ENCODE assay signal across 8 cellular contexts in the genomic region with DNA sequence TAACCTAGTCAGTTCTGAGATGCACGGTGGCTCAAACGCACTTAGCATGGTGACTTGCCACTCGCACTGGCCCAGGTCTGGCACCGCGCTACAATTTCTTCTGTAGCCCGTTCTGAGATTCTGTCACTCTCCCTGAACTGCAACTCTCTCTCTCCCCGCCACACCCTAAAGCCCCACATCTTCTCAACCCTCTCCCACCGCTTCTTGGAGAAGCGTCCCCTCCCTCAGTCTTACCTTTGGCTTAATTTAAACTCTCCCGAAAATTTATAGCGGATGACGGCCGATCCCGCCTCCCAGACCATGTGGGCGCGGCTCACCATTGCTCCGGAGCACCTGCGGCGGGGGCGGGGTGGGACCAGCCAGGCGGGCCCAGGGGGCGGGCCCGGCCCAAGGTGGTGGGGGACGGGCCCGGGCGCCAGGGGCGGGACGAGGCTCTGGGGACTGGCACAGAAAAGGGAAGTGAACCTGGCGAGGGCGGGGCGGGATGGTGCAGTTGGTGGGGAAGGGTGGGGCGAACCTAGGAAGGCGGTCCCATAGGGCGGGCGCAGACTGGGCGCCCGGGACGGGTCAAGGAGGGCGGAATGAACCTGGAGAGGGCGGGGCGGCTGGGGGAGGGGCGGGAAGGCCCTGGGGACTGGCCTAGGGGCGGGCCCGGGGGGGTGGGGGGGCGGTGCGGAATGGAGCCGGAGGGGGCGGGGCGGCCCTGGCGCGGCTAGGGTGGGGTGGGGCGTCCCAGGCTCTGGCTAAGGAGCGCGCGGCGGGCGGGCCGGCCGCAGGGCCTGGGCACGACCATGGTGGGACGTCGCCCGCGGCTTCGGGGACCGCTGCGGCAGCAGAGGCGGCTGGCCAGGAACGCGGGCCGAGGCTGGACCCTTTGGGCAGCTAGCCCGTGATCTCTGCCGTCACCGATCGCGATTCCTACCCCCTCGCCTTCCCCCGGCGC. TPM values are rescaled to one million over a fixed set of nuclear protein-coding genes. Genes with fewer than 3 reads are reported as not detected.
DNase-seq lines count a peak whose midpoint lies in the region; ATAC-seq, FAIRE-seq and TF ChIP-seq lines count a peak whose summit lies in the region.

Gene MAP3K21, plus strand, starts transcription at position 730 of the 943 bp plus-strand sequence. CDS start 305 bp downstream, outside the sequence.

- DNase-seq in HepG2 (ENCODE audit: low spot score) (no peak), NCI-H2171 (lab: John Stamatoyannopoulos, UW) (peak; percentile 97), WERI-Rb-1 (peak; percentile 97), mammary epithelial cell (peak; percentile 96), kidney epithelial cell (ENCODE audit: low read depth) (peak; percentile 56)
- peak; percentile 82 to 83 for DNase-seq in stimulated activated CD4-positive, alpha-beta T cell treated with anti-CD3 and anti-CD28 coated beads, Interleukin-1b, Interleukin-23, amount 100 ng/mL, for 4 hours (ENCODE audit: low read depth in 2 of 2)

- 1% methylated on average over 79 of the region's 79 CpGs for WGBS in liver
- 76% methylated on average over 43 of the region's 79 CpGs for WGBS in HepG2 (ENCODE audit: low lambda C conversion rate)
- 2% methylated on average over 13 of the region's 79 CpGs for WGBS in mammary epithelial cell (ENCODE audit: low coverage, missing lambda C conversion rate)

- H3K36me3 ChIP-seq in liver (ENCODE audit: control insufficient read depth in 4 of 4, insufficient read depth in 3 of 4, low read depth in 1 of 4, low read length in 3 of 4), result no peaks in the 10 kb centered on the region
- H3K36me3 ChIP-seq in HepG2 (replicated peaks in 1 of 2; ENCODE audit: control insufficient read depth in 1 of 2, insufficient read depth in 2 of 2, low read length in 2 of 2), result no peaks in the 10 kb centered on the region
- peaks cover 2% of the 10 kb centered on the region; the same call in 1 of the 2 replicates for H3K36me3 ChIP-seq in WERI-Rb-1
- no peaks in the 10 kb centered on the region for H3K36me3 ChIP-seq in mammary epithelial cell (ENCODE audit: insufficient read depth, low read length)
- H3K36me3 ChIP-seq in kidney epithelial cell (ENCODE audit: control insufficient read depth, insufficient read depth, low read length), result no peaks in the 10 kb centered on the region

- no peak for TF ChIP-seq POLR2A in HepG2 (IDR thresholded peaks at IDR 0.05; ENCODE audit: insufficient read depth in 1 of 2, low read depth in 2 of 2, low read length in 2 of 2)

- CTCF ChIA-PET in HepG2 (lab: Yijun Ruan, JAX; ENCODE audit: low intra/inter-chr PET ratio, low total read pairs), result no interaction called here
- CTCF ChIA-PET in mammary epithelial cell (lab: Charles Lee; ENCODE audit: low non-redundant PET), result no interaction called here

- H4K20me1 ChIP-seq in HepG2 (ENCODE audit: insufficient read depth, low read length) (no peaks in the 10 kb centered on the region), mammary epithelial cell (ENCODE audit: insufficient read depth, low read length) (no peaks in the 10 kb centered on the region)

- intact Hi-C loops in HepG2 (cut with micrococcal nuclease; ENCODE audit: unreplicated experiment), result no loop called here
- intact Hi-C loops in mammary epithelial cell (cut with micrococcal nuclease), result no loop called here

- H3K27ac ChIP-seq in liver (ENCODE audit: low read depth in 1 of 2, low read length in 2 of 2) (peak within 1 kb of the TSS; percentile 44 to 48), HepG2 (ENCODE audit: extremely low read length, insufficient read depth, low read length) (no peak within 1 kb of the TSS), WERI-Rb-1 (peak within 1 kb of the TSS; percentile 70), mammary epithelial cell (ENCODE audit: insufficient read depth, low read depth, low read length) (peak within 1 kb of the TSS; percentile 58)

- no peaks in the 10 kb centered on the region for H3K79me2 ChIP-seq in HepG2 (ENCODE audit: insufficient read depth, low read length)
- H3K79me2 ChIP-seq in mammary epithelial cell (ENCODE audit: insufficient read depth, low read length), result peaks cover 35% of the 10 kb centered on the region

- H3K4me3 ChIP-seq in liver (ENCODE audit: low read depth in 1 of 3, low read length in 3 of 3) (peak within 1 kb of the TSS; percentile 66 to 94 (median 79)), HepG2 (replicated peaks in 1 of 3; ENCODE audit: insufficient read depth in 1 of 3, low read depth in 2 of 3, low read length in 3 of 3) (no peak within 1 kb of the TSS), WERI-Rb-1 (ENCODE audit: low read depth, low read length) (peak within 1 kb of the TSS; percentile 65), mammary epithelial cell (replicated peaks in 1 of 3; ENCODE audit: insufficient read depth in 1 of 3, low read depth in 2 of 3, low read length in 3 of 3) (peak within 1 kb of the TSS; percentile 64 to 80 (median 69)), kidney epithelial cell (ENCODE audit: low read depth, low read length) (peak within 1 kb of the TSS; percentile 60)

- FAIRE-seq in HepG2 (lab: Jason Lieb, UNC), result no peak

- ATAC-seq in HepG2 (no peak), HG03097 (IDR thresholded peaks at IDR 0.05; ENCODE audit: low FRiP score, unreplicated experiment) (peak; percentile 96)

- TF ChIP-seq EP300 in HepG2 (IDR thresholded peaks at IDR 0.05; ENCODE audit: low read depth in 2 of 2, low read length in 2 of 2) (no peak), HepG2 (CRISPR knock-in tag; IDR thresholded peaks at IDR 0.05; ENCODE audit: borderline replicate concordance) (no peak)

- POLR2A ChIA-PET in HepG2 (lab: Yijun Ruan, JAX), result no interaction called here

- peaks cover 8 to 38% (median 15%) of the 10 kb centered on the region in 4 donors for H3K4me1 ChIP-seq in liver (ENCODE audit: control insufficient read depth in 4 of 4, insufficient read depth in 4 of 4, low read length in 3 of 4)
- H3K4me1 ChIP-seq in HepG2 (ENCODE audit: insufficient read depth, low read length), result no peaks in the 10 kb centered on the region
- H3K4me1 ChIP-seq in mammary epithelial cell (ENCODE audit: insufficient read depth, low read length), result peaks cover 33% of the 10 kb centered on the region

- BruUV-seq in HepG2 (replicated peaks; lab: Mats Ljungman, UMichigan) (no TSS peak), mammary epithelial cell (replicated peaks; lab: Mats Ljungman, UMichigan) (no TSS peak)

- peak within 1 kb of the TSS in 1 of 2 donors; percentile 38 for H3K9ac ChIP-seq in liver (ENCODE audit: low read depth in 1 of 2, low read length in 2 of 2)
- H3K9ac ChIP-seq in HepG2 (ENCODE audit: insufficient read depth, low read depth, low read length), result no peak within 1 kb of the TSS
- peak within 1 kb of the TSS; percentile 63 for H3K9ac ChIP-seq in mammary epithelial cell (ENCODE audit: insufficient read depth, low read length)

- dilution Hi-C loops in mammary epithelial cell (cut with HindIII; ENCODE audit: low sequenced_read_pairs), result no loop called here

- H2AFZ ChIP-seq in HepG2 (ENCODE audit: low read length) (no peak within 1 kb of the TSS), mammary epithelial cell (ENCODE audit: low read depth, low read length) (peak within 1 kb of the TSS; percentile 92)

- H3K4me2 ChIP-seq in HepG2 (ENCODE audit: low read depth, low read length), result no peak within 1 kb of the TSS
- peak within 1 kb of the TSS; percentile 89 for H3K4me2 ChIP-seq in mammary epithelial cell (ENCODE audit: insufficient read depth, low read depth, low read length)

- H3K27me3 ChIP-seq in liver (ENCODE audit: control insufficient read depth in 4 of 4, insufficient read depth in 4 of 4, low read length in 3 of 4), result no peaks in the 10 kb centered on the region
- no peaks in the 10 kb centered on the region for H3K27me3 ChIP-seq in HepG2 (ENCODE audit: control insufficient read depth in 1 of 2, insufficient read depth in 2 of 2, low read length in 2 of 2)
- peaks cover 6% of the 10 kb centered on the region for H3K27me3 ChIP-seq in WERI-Rb-1 (ENCODE audit: insufficient read depth, low read depth, severe bottlenecking)
- H3K27me3 ChIP-seq in mammary epithelial cell (ENCODE audit: insufficient read depth, low read length), result no peaks in the 10 kb centered on the region
- no peaks in the 10 kb centered on the region for H3K27me3 ChIP-seq in kidney epithelial cell (ENCODE audit: control insufficient read depth, insufficient read depth, low read length)

- TF ChIP-seq CTCF in liver (IDR thresholded peaks at IDR 0.05; ENCODE audit: low read depth, low read length, missing input control), result no peak
- no peak for TF ChIP-seq CTCF in HepG2 (CRISPR knock-in tag; IDR thresholded peaks at IDR 0.05)
- TF ChIP-seq CTCF in WERI-Rb-1 (IDR thresholded peaks at IDR 0.05; ENCODE audit: low read depth, low read length), result no peak
- no peak for TF ChIP-seq CTCF in mammary epithelial cell (conservative IDR thresholded peaks at IDR 0.05 in 1 of 2, IDR thresholded peaks at IDR 0.05 in 1 of 2; ENCODE audit: extremely low read depth in 1 of 2, insufficient read depth in 1 of 2, low read depth in 1 of 2, low read length in 2 of 2)
- TF ChIP-seq CTCF in kidney epithelial cell (IDR thresholded peaks at IDR 0.05; ENCODE audit: insufficient read depth, low read length, poor library complexity, severe bottlenecking), result no peak

- TF ChIP-seq RAD21 in liver (IDR thresholded peaks at IDR 0.05) (no peak), HepG2 (CRISPR knock-in tag; IDR thresholded peaks at IDR 0.05) (no peak)

- H3K9me3 ChIP-seq in liver (ENCODE audit: control insufficient read depth in 4 of 4, low read length in 3 of 4) (no peaks in the 10 kb centered on the region), HepG2 (ENCODE audit: low read length) (no peaks in the 10 kb centered on the region), WERI-Rb-1 (ENCODE audit: severe bottlenecking) (no peaks in the 10 kb centered on the region), mammary epithelial cell (replicated peaks; ENCODE audit: insufficient read depth, low read length) (no peaks in the 10 kb centered on the region)

- in situ Hi-C loops in HepG2 (cut with HindIII; ENCODE audit: extremely low pct_ligation_motif_present, low pct_unique_long_range_greater_than_20kb), result no loop called here
- in situ Hi-C loops in mammary epithelial cell (cut with MboI; ENCODE audit: low sequenced_read_pairs in 2 of 2), result no loop called here

RNA-seq across cellular contexts. Expression of gene MAP3K21, which starts in this region (rescaled TPM):
- total RNA-seq in liver, result 1 to 10 TPM in 1 of 2 donors, under 1 TPM in 1; 0.51 to 7.3 TPM
- 1 to 10 TPM; 1.6 TPM for polyA plus RNA-seq in liver
- not detected in 2 replicates for total RNA-seq in HepG2 (2016; rRNA removed; fragmentation: Illumina TruSeq; extraction: Trizol)
- not detected in 2 replicates for total RNA-seq in HepG2 (2016; cell fraction: cytosol; rRNA removed; fragmentation: Illumina TruSeq; extraction: Trizol; ENCODE audit: low read depth)
- total RNA-seq in HepG2 (2016; cell fraction: insoluble cytoplasmic fraction; rRNA removed; fragmentation: Illumina TruSeq; extraction: Trizol), result not detected in 2 replicates
- total RNA-seq in HepG2 (2016; cell fraction: membrane; rRNA removed; fragmentation: Illumina TruSeq; extraction: Trizol), result not detected in 2 replicates
- total RNA-seq in HepG2 (2016; cell fraction: nucleus; rRNA removed; fragmentation: Illumina TruSeq; extraction: Trizol), result not detected in 2 replicates
- not detected in 2 replicates for polyA plus RNA-seq in HepG2 (2011; rRNA removed)
- not detected in 2 replicates for polyA plus RNA-seq in HepG2 (2011; cell fraction: cytosol; rRNA removed)
- not detected in 2 replicates for polyA plus RNA-seq in HepG2 (2011; cell fraction: nucleus; rRNA removed)
- not detected in 2 replicates for polyA plus RNA-seq in HepG2 (2012)
- polyA plus RNA-seq in HepG2 (2016; cell fraction: cytosol; fragmentation: Illumina TruSeq; extraction: Trizol; ENCODE audit: low read depth), result not detected in 2 replicates
- polyA plus RNA-seq in HepG2 (2016; cell fraction: insoluble cytoplasmic fraction; fragmentation: Illumina TruSeq; extraction: Trizol; ENCODE audit: low read depth), result not detected in 2 replicates
- not detected in 2 replicates for polyA plus RNA-seq in HepG2 (2016; cell fraction: membrane; fragmentation: Illumina TruSeq; extraction: Trizol; ENCODE audit: low read depth)
- polyA plus RNA-seq in HepG2 (2016; cell fraction: nucleus; fragmentation: Illumina TruSeq; extraction: Trizol; ENCODE audit: insufficient read depth, low read depth), result not detected in 2 replicates
- 44.2 TPM in 1 of 2 replicates, not detected in the other for polyA minus RNA-seq in HepG2 (2011; rRNA and poly(A)+ RNA removed; ENCODE audit: low replicate concordance)
- polyA minus RNA-seq in HepG2 (2011; cell fraction: cytosol; rRNA and poly(A)+ RNA removed), result 0.18 and 0.20 TPM in 2 replicates
- 0.13 and 0.25 TPM in 2 replicates for polyA minus RNA-seq in HepG2 (2011; cell fraction: nucleus; rRNA and poly(A)+ RNA removed)
- 1 to 10 TPM; 6.3 to 8.5 TPM for total RNA-seq in mammary epithelial cell
- 6.8 TPM for polyA plus RNA-seq in mammary epithelial cell
- polyA minus RNA-seq in mammary epithelial cell, result 11.5 TPM
- total RNA-seq in kidney epithelial cell, result 6.4 and 7.6 TPM in 2 replicates

Comparison
In these comparisons a context has a peak if more than half of its experiments do, and no peak if none do; other contexts are left out.
1. H3K4me3 ChIP-seq: peak in liver (3 of 3), WERI-Rb-1 (single experiment), mammary epithelial cell (3 of 3) and kidney epithelial cell (single experiment); none in HepG2 (0 of 3).